24 cellular contexts compared by ENCODE assay signal in genomic region chr12:124172646-124173045, GRCh38.
DNase-seq lines count a peak whose midpoint lies in the region; ATAC-seq, FAIRE-seq and TF ChIP-seq lines count a peak whose summit lies in the region.
"Had no signal": no experiment of that assay in that cellular context is flagged by ENCODE, and none has a peak within 500 bp of the region (broad histone marks: within the 10 kb centered on the region; RNA-seq: fewer than 3 reads in every experiment).

No MANE protein-coding gene starts in this region.

- H3K4me2 ChIP-seq in BLaER1 treated with 17β-estradiol and CSF1 and Interleukin-3, amounts not matched to agents 10 nM and 100 nM, result peak overlapping the region in 9 of 11 experiments; percentile 3 to 56 (median 20); a peak in 14 of 22 replicates

- peaks cover 0 to 14% (median 8%) of the 10 kb centered on the region in 11 experiments; a peak in 14 of 22 replicates for H3K9me3 ChIP-seq in BLaER1 treated with 17β-estradiol and CSF1 and Interleukin-3, amounts not matched to agents 10 nM and 100 nM (replicated peaks in 1 of 11)
- H3K9me3 ChIP-seq in Caco-2, result no peaks in the 10 kb centered on the region
- H3K9me3 ChIP-seq in CD4-positive, alpha-beta T cell (ENCODE audit: control insufficient read depth, low read length), result no peaks in the 10 kb centered on the region
- H3K9me3 ChIP-seq: sigmoid colon, upper lobe of left lung had no signal

- intact Hi-C loops in Caco-2 (cut with micrococcal nuclease; ENCODE audit: unreplicated experiment), result no loop called here
- intact Hi-C loops in CD4-positive, alpha-beta T cell (cut with DNase I, micrococcal nuclease), result no loop called here

- no peak overlapping the region for H3K9ac ChIP-seq in BLaER1 treated with 17β-estradiol and CSF1 and Interleukin-3, amounts not matched to agents 10 nM and 100 nM

- CTCF ChIA-PET in Caco-2 (lab: Charles Lee), result no interaction called here
- CTCF ChIA-PET in CD4-positive, alpha-beta T cell (lab: Charles Lee), result no interaction called here

- H4K20me1 ChIP-seq in BLaER1 treated with 17β-estradiol and CSF1 and Interleukin-3, amounts not matched to agents 10 nM and 100 nM, result no peaks in the 10 kb centered on the region

- H3K4me1 ChIP-seq in BLaER1 treated with 17β-estradiol and CSF1 and Interleukin-3, amounts not matched to agents 10 nM and 100 nM, result peaks cover 13 to 31% (median 17%) of the 10 kb centered on the region in 10 experiments; a peak in 17 of 20 replicates
- H3K4me1 ChIP-seq in Caco-2, result peaks cover 18% of the 10 kb centered on the region

- DNase-seq in HTR-8/SVneo (ENCODE audit: insufficient read length, low spot score) (peak; percentile 77), astrocyte of the hippocampus (ENCODE audit: low read depth, low spot score) (peak; percentile 53), kidney tubule cell (ENCODE audit: low spot score) (peak; percentile 82), Caco-2 (no peak), NCI-H1930 (lab: John Stamatoyannopoulos, UW) (no peak)
- no peak for DNase-seq in CD4-positive, alpha-beta T cell
- DNase-seq: activated CD8-positive, alpha-beta memory T cell treated with anti-CD3 and anti-CD28 coated beads for 24 hours; effector memory CD8-positive, alpha-beta T cell; GF-D8; KG1; NCI-H1048; NCI-H2081 treated with DMSO at 0.1 percent for 48 hours; NCI-H524 treated with DMSO at 0.1 percent for 48 hours; SHP77; sigmoid colon; stimulated activated CD4-positive, alpha-beta T cell treated with anti-CD3 and anti-CD28 coated beads, Interleukin-2, amount 100 ng/mL, for 24 hours; T-helper 1 cell; upper lobe of left lung had no signal

- no peak overlapping the region for H3K4me3 Mint-ChIP-seq in Caco-2 (ENCODE audit: unreplicated experiment)
- no peak overlapping the region for H3K4me3 Mint-ChIP-seq in CD4-positive, alpha-beta T cell
- H3K4me3 Mint-ChIP-seq: effector memory CD8-positive, alpha-beta T cell; stimulated activated naive CD8-positive, alpha-beta T cell treated with anti-CD3 and anti-CD28 coated beads, Interleukin-15, Interleukin-2, amounts not matched to agents 100 ng/mL and 50 ng/mL, for 24 hours; WTC11 had no signal

- H3K27me3 Mint-ChIP-seq in Caco-2 (ENCODE audit: insufficient read depth, unreplicated experiment), result no peaks in the 10 kb centered on the region
- H3K27me3 Mint-ChIP-seq in CD4-positive, alpha-beta T cell, result peaks cover 13% of the 10 kb centered on the region

- FAIRE-seq in HTR-8/SVneo (lab: Jason Lieb, UNC), result peak; percentile 20
- FAIRE-seq: GM12892, islet of Langerhans had no signal

- H3K9me3 Mint-ChIP-seq in Caco-2 (ENCODE audit: unreplicated experiment), result no peaks in the 10 kb centered on the region
- no peaks in the 10 kb centered on the region for H3K9me3 Mint-ChIP-seq in CD4-positive, alpha-beta T cell
- H3K9me3 Mint-ChIP-seq: effector memory CD8-positive, alpha-beta T cell; stimulated activated naive CD8-positive, alpha-beta T cell treated with anti-CD3 and anti-CD28 coated beads, Interleukin-15, Interleukin-2, amounts not matched to agents 100 ng/mL and 50 ng/mL, for 24 hours had no signal

- TF ChIP-seq CTCF in Caco-2 (IDR thresholded peaks at IDR 0.05; ENCODE audit: insufficient read depth in 1 of 2, low read depth in 1 of 2, low read length in 1 of 2, severe bottlenecking in 1 of 2, unreplicated experiment in 1 of 2), result no peak
- TF ChIP-seq CTCF in CD4-positive, alpha-beta T cell (IDR thresholded peaks at IDR 0.05), result no peak

- H3K27ac ChIP-seq in BLaER1 treated with 17β-estradiol and CSF1 and Interleukin-3, amounts not matched to agents 10 nM and 100 nM, result no peak overlapping the region
- no peak overlapping the region for H3K27ac ChIP-seq in CD4-positive, alpha-beta T cell (ENCODE audit: low read depth, low read length)
- H3K27ac ChIP-seq: sigmoid colon had no signal

- H3K36me3 Mint-ChIP-seq in Caco-2 (ENCODE audit: insufficient read depth, unreplicated experiment), result no peaks in the 10 kb centered on the region
- H3K36me3 Mint-ChIP-seq in CD4-positive, alpha-beta T cell (ENCODE audit: low read depth), result no peaks in the 10 kb centered on the region

- peaks cover 19% of the 10 kb centered on the region for H3K4me1 Mint-ChIP-seq in Caco-2 (ENCODE audit: low read depth, unreplicated experiment)
- no peaks in the 10 kb centered on the region for H3K4me1 Mint-ChIP-seq in CD4-positive, alpha-beta T cell (ENCODE audit: low read depth)

- no peaks in the 10 kb centered on the region for H3K36me3 ChIP-seq in BLaER1 treated with 17β-estradiol and CSF1 and Interleukin-3, amounts not matched to agents 10 nM and 100 nM
- H3K36me3 ChIP-seq in Caco-2 (ENCODE audit: control insufficient read depth, insufficient read depth, low read length), result no peaks in the 10 kb centered on the region
- H3K36me3 ChIP-seq: sigmoid colon, upper lobe of left lung had no signal

- ATAC-seq in CD4-positive, alpha-beta T cell (ENCODE audit: poor library complexity), result no peak
- ATAC-seq in GM19023 (IDR thresholded peaks at IDR 0.05; ENCODE audit: unreplicated experiment), result no peak
- ATAC-seq: effector memory CD8-positive, alpha-beta T cell; WTC11 had no signal

- no peaks in the 10 kb centered on the region for H3K27me3 ChIP-seq in BLaER1 treated with 17β-estradiol and CSF1 and Interleukin-3, amounts not matched to agents 10 nM and 100 nM
- H3K27me3 ChIP-seq in Caco-2 (replicated peaks; ENCODE audit: control insufficient read depth, insufficient read depth, low read length), result no peaks in the 10 kb centered on the region
- no peaks in the 10 kb centered on the region for H3K27me3 ChIP-seq in CD4-positive, alpha-beta T cell (ENCODE audit: control insufficient read depth, insufficient read depth, low read length)
- H3K27me3 ChIP-seq: sigmoid colon, upper lobe of left lung had no signal

- BruUV-seq in Caco-2 (replicated peaks; lab: Mats Ljungman, UMichigan), result no TSS peak

- H3K27ac Mint-ChIP-seq in Caco-2 (ENCODE audit: unreplicated experiment), result no peak overlapping the region
- no peak overlapping the region for H3K27ac Mint-ChIP-seq in CD4-positive, alpha-beta T cell
- H3K27ac Mint-ChIP-seq: effector memory CD8-positive, alpha-beta T cell; stimulated activated naive CD8-positive, alpha-beta T cell treated with anti-CD3 and anti-CD28 coated beads, Interleukin-15, Interleukin-2, amounts not matched to agents 100 ng/mL and 50 ng/mL, for 24 hours; WTC11 had no signal

- no peak overlapping the region for H3K4me3 ChIP-seq in BLaER1 treated with 17β-estradiol and CSF1 and Interleukin-3, amounts not matched to agents 10 nM and 100 nM
- H3K4me3 ChIP-seq in Caco-2 (ENCODE audit: low read depth, low read length), result no peak overlapping the region
- H3K4me3 ChIP-seq: sigmoid colon, upper lobe of left lung had no signal

- POLR2A ChIA-PET in Caco-2 (lab: Charles Lee), result no interaction called here
- POLR2A ChIA-PET in CD4-positive, alpha-beta T cell (lab: Charles Lee), result no interaction called here

Comparison
In these comparisons a context has a peak if more than half of its experiments do, and no peak if none do; other contexts are left out.
1. DNase-seq: peak in HTR-8/SVneo (single experiment), astrocyte of the hippocampus (single experiment) and kidney tubule cell (single experiment); none in Caco-2 (0 of 2), NCI-H1930 (0 of 2) and CD4-positive, alpha-beta T cell (0 of 10).